13 cellular contexts compared by ENCODE assay signal in genomic region chr7:4714767-4715384, GRCh38. TPM values are rescaled to one million over a fixed set of nuclear protein-coding genes. Genes with fewer than 3 reads are reported as not detected.
DNase-seq lines count a peak whose midpoint lies in the region; ATAC-seq and TF ChIP-seq lines count a peak whose summit lies in the region.
"Had no signal": no experiment of that assay in that cellular context is flagged by ENCODE, and none has a peak within 500 bp of the region (broad histone marks: within the 10 kb centered on the region; RNA-seq: fewer than 3 reads in every experiment).

No MANE protein-coding gene starts in this region.

- no peak overlapping the region for H2BK5ac ChIP-seq in mesenchymal stem cell (ENCODE audit: low read depth, low read length, poor library complexity, severe bottlenecking)

- H3K23ac ChIP-seq in mesenchymal stem cell (ENCODE audit: low read length in 2 of 2) = no peak overlapping the region

- no peak overlapping the region for H2AK5ac ChIP-seq in mesenchymal stem cell (ENCODE audit: low read length, severe bottlenecking)

- H2BK120ac ChIP-seq in mesenchymal stem cell (ENCODE audit: low read depth, low read length) = no peak overlapping the region

- DNase-seq in activated naive CD8-positive, alpha-beta T cell treated with anti-CD3 and anti-CD28 coated beads for 36 hours = no peak
- DNase-seq in MCF 10A (ENCODE audit: unreplicated experiment) (no peak), mesenchymal stem cell (no peak), transverse colon (no peak), HCEC 1CT (no peak)
- no peak for DNase-seq in activated CD4-positive, alpha-beta T cell treated with anti-CD3 and anti-CD28 coated beads for 1 hour
- DNase-seq: EL; NCI-H526; SK-N-SH; stimulated activated naive CD8-positive, alpha-beta T cell treated with anti-CD3 and anti-CD28 coated beads, Interleukin-15, Interleukin-2, amounts not matched to agents 100 U/mL and 50 U/mL, for 24 hours had no signal

- H3K18ac ChIP-seq in mesenchymal stem cell (ENCODE audit: low read depth in 1 of 2, low read length in 2 of 2) = no peak overlapping the region

- no peak overlapping the region for H2BK15ac ChIP-seq in mesenchymal stem cell (ENCODE audit: low read depth, poor library complexity, severe bottlenecking)

- H3K4me3 Mint-ChIP-seq in activated naive CD8-positive, alpha-beta T cell = no peak overlapping the region
- H3K4me3 Mint-ChIP-seq in activated naive CD8-positive, alpha-beta T cell treated with anti-CD3 and anti-CD28 coated beads for 36 hours = no peak overlapping the region
- H3K4me3 Mint-ChIP-seq in MCF 10A (ENCODE audit: unreplicated experiment) = peak overlapping the region; percentile 56

- H3K9me3 ChIP-seq in mesenchymal stem cell (ENCODE audit: control insufficient read depth, low read length) = no peaks in the 10 kb centered on the region
- no peaks in the 10 kb centered on the region for H3K9me3 ChIP-seq in transverse colon
- H3K9me3 ChIP-seq: SK-N-SH had no signal

- H3K9me3 Mint-ChIP-seq in activated naive CD8-positive, alpha-beta T cell (ENCODE audit: low read depth) = no peaks in the 10 kb centered on the region
- H3K9me3 Mint-ChIP-seq in activated naive CD8-positive, alpha-beta T cell treated with anti-CD3 and anti-CD28 coated beads for 36 hours = no peaks in the 10 kb centered on the region
- H3K9me3 Mint-ChIP-seq in MCF 10A (ENCODE audit: unreplicated experiment) = no peaks in the 10 kb centered on the region
- H3K9me3 Mint-ChIP-seq: activated naive CD4-positive, alpha-beta T cell treated with anti-CD3 and anti-CD28 coated beads, Interleukin-2, amount 50 U/mL, for 72 hours had no signal

- H3K14ac ChIP-seq in mesenchymal stem cell (ENCODE audit: low read length in 2 of 2) = no peak overlapping the region

- BruUV-seq in MCF 10A (replicated peaks; lab: Mats Ljungman, UMichigan) = no TSS peak

- peak overlapping the region; percentile 69 for H3K9ac ChIP-seq in mesenchymal stem cell (ENCODE audit: low read length)
- H3K9ac ChIP-seq: SK-N-SH had no signal

- no peak overlapping the region for H2BK12ac ChIP-seq in mesenchymal stem cell (ENCODE audit: low read length in 2 of 2)

- H3K27ac Mint-ChIP-seq in activated naive CD8-positive, alpha-beta T cell = peak overlapping the region; percentile 68
- no peak overlapping the region for H3K27ac Mint-ChIP-seq in activated naive CD8-positive, alpha-beta T cell treated with anti-CD3 and anti-CD28 coated beads for 36 hours
- peak overlapping the region; percentile 20 for H3K27ac Mint-ChIP-seq in MCF 10A (ENCODE audit: low read depth, unreplicated experiment)
- H3K27ac Mint-ChIP-seq: activated naive CD4-positive, alpha-beta T cell treated with anti-CD3 and anti-CD28 coated beads, Interleukin-2, amount 50 U/mL, for 72 hours had no signal

- peak overlapping the region in 1 of 2 experiments; percentile 69 for H3K4me3 ChIP-seq in mesenchymal stem cell (ENCODE audit: insufficient read depth in 1 of 2, low read depth in 1 of 2, low read length in 2 of 2)
- H3K4me3 ChIP-seq in transverse colon = no peak overlapping the region

- CTCF ChIA-PET in MCF 10A (lab: Yijun Ruan, JAX) = interaction anchor here (0.6 to 0.7 kb wide), 2 partner anchors 61 to 72 kb away, joined by 3 read pairs; partner anchors contain the start of gene AP5Z1

- 97% methylated on average over 22 of the region's 24 CpGs for WGBS in mesenchymal stem cell
- 69 to 88% methylated on average over 2 to 24 of the region's 24 CpGs for WGBS in transverse colon (ENCODE audit: low coverage in 1 of 2), 2 donors

- TF ChIP-seq CTCF in MCF 10A (IDR thresholded peaks at IDR 0.05; ENCODE audit: unreplicated experiment) = no peak
- no peak for TF ChIP-seq CTCF in transverse colon (IDR thresholded peaks at IDR 0.05)

- no peak overlapping the region for H4K91ac ChIP-seq in mesenchymal stem cell (ENCODE audit: low read length)

- intact Hi-C loops in MCF 10A (cut with micrococcal nuclease) = loop anchor here (2.0 kb wide), 1 partner anchor 30 kb away; no protein-coding TSS in a partner anchor
- intact Hi-C loops in transverse colon (cut with DNase I; ENCODE audit: low total_unique reads) = no loop called here

- no peak for ATAC-seq in GM19455 (IDR thresholded peaks at IDR 0.05; ENCODE audit: unreplicated experiment)
- ATAC-seq: activated naive CD4-positive, alpha-beta T cell treated with anti-CD3 and anti-CD28 coated beads, Interleukin-2, amount 50 U/mL, for 72 hours; stimulated activated naive CD8-positive, alpha-beta T cell treated with anti-CD3 and anti-CD28 coated beads, Interleukin-15, Interleukin-2, amounts not matched to agents 100 U/mL and 50 U/mL, for 24 hours had no signal

- H3K4me1 ChIP-seq in mesenchymal stem cell (ENCODE audit: control insufficient read depth, insufficient read depth, low read depth, low read length) (peaks cover 27% of the 10 kb centered on the region), transverse colon (peaks cover 9 to 42% (median 26%) of the 10 kb centered on the region in 4 donors)

- H3K36me3 Mint-ChIP-seq in activated naive CD8-positive, alpha-beta T cell = no peaks in the 10 kb centered on the region
- H3K36me3 Mint-ChIP-seq in activated naive CD8-positive, alpha-beta T cell treated with anti-CD3 and anti-CD28 coated beads for 36 hours = peaks cover 26% of the 10 kb centered on the region
- H3K36me3 Mint-ChIP-seq in MCF 10A (ENCODE audit: insufficient read depth, unreplicated experiment) = peaks cover 48% of the 10 kb centered on the region

- no peak for TF ChIP-seq EP300 in transverse colon (IDR thresholded peaks at IDR 0.05; ENCODE audit: low read depth)

- no peak overlapping the region for H3K4ac ChIP-seq in mesenchymal stem cell (ENCODE audit: low read depth in 1 of 2, low read length in 2 of 2)

- peaks cover 65% of the 10 kb centered on the region for H3K4me1 Mint-ChIP-seq in activated naive CD8-positive, alpha-beta T cell (ENCODE audit: low read depth)
- peaks cover 51% of the 10 kb centered on the region for H3K4me1 Mint-ChIP-seq in activated naive CD8-positive, alpha-beta T cell treated with anti-CD3 and anti-CD28 coated beads for 36 hours
- H3K4me1 Mint-ChIP-seq in MCF 10A (ENCODE audit: insufficient read depth, unreplicated experiment) = peaks cover 20% of the 10 kb centered on the region

- H3K27ac ChIP-seq in mesenchymal stem cell (ENCODE audit: low read length, poor library complexity, severe bottlenecking) = no peak overlapping the region
- H3K27ac ChIP-seq in transverse colon = peak overlapping the region in 3 of 4 donors; percentile 4 to 28 (median 17)

- H2AFZ ChIP-seq in mesenchymal stem cell (ENCODE audit: low read depth, low read length) = no peak overlapping the region

- TF ChIP-seq POLR2A in transverse colon (IDR thresholded peaks at IDR 0.05) = no peak

- H3K27me3 ChIP-seq in mesenchymal stem cell (ENCODE audit: control insufficient read depth in 1 of 2, insufficient read depth in 1 of 2, low read length in 2 of 2) (no peaks in the 10 kb centered on the region), transverse colon (no peaks in the 10 kb centered on the region)

- no peak overlapping the region for H3K4me2 ChIP-seq in mesenchymal stem cell (ENCODE audit: low read length, poor library complexity, severe bottlenecking)
- H3K4me2 ChIP-seq: SK-N-SH had no signal

- H3K36me3 ChIP-seq in mesenchymal stem cell (ENCODE audit: control insufficient read depth in 1 of 2, insufficient read depth in 2 of 2, low read depth in 1 of 2, low read length in 2 of 2) = peaks cover 15 to 51% of the 10 kb centered on the region in 2 experiments
- no peaks in the 10 kb centered on the region for H3K36me3 ChIP-seq in transverse colon

- POLR2A ChIA-PET in MCF 10A (lab: Yijun Ruan, JAX) = interaction anchor here (0.5 to 1.9 kb wide), 14 partner anchors 11 to 1957 kb away, joined by 3 to 13 read pairs (median 4); partner anchors contain the start of gene AP5Z1

- peaks cover 21% of the 10 kb centered on the region for H3K79me1 ChIP-seq in mesenchymal stem cell (replicated peaks; ENCODE audit: low read length, poor library complexity, severe bottlenecking)

- in situ Hi-C loops in transverse colon (cut with MboI; ENCODE audit: low pct_ligation_motif_present in 1 of 4, low pct_unique_long_range_greater_than_20kb in 1 of 4, low sequenced_read_pairs in 3 of 4) = no loop called here

- peak overlapping the region; percentile 55 for H4K8ac ChIP-seq in mesenchymal stem cell (ENCODE audit: low read length)

- no peaks in the 10 kb centered on the region for H3K27me3 Mint-ChIP-seq in activated naive CD8-positive, alpha-beta T cell
- no peaks in the 10 kb centered on the region for H3K27me3 Mint-ChIP-seq in activated naive CD8-positive, alpha-beta T cell treated with anti-CD3 and anti-CD28 coated beads for 36 hours
- H3K27me3 Mint-ChIP-seq in MCF 10A (ENCODE audit: insufficient read depth, unreplicated experiment) = no peaks in the 10 kb centered on the region

RNA-seq across cellular contexts. Expression of gene FOXK1, which starts 32.8 kb away (rescaled TPM):
- 10 to 100 TPM; 38.1 to 38.2 TPM for total RNA-seq in activated naive CD8-positive, alpha-beta T cell treated with anti-CD3 and anti-CD28 coated beads for 36 hours
- total RNA-seq in MCF 10A (2022) (37.7 and 43.8 TPM in 2 replicates), transverse colon (10 to 100 TPM; 28.0 to 59.9 (median 34.2) TPM)
- 12.9 TPM for polyA plus RNA-seq in mesenchymal stem cell (2013, experiment 1 of 2)
- polyA plus RNA-seq in mesenchymal stem cell (2013, experiment 2 of 2) = 12.3 TPM
